1 cellular context compared by ENCODE assay signal in the genomic region with DNA sequence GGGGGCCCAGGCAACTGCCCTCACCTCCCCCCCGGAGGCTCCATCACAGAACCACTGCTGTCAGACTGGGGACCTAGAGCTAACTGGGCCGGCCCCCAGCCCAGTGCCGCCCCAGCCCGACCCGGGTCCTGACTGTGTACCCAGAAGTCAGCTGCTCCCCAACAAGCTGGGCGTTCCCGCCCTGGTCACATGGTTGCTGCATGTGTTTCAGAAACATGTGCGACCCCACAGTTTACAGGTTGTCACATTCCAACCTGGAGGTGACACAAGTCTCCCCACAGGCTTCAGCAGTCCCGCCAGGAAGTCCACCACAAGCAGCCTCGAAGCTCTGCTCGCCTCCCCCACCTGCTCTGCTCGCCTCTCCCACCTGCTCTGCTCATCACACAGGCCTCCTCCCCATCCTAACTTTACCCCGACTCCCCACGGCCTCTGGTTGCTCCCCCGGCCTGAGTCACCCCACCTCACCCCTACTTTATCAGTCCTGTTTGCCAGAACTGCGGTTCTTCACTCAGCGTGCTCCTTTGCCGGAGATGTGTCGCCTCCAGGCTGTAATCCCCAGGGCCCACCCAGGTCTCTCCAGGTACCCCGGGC.
TF ChIP-seq lines count a peak whose summit lies in the region.

No MANE protein-coding gene starts in this region.

TF ChIP-seq in H1, 55 proteins besides CTCF, POLR2A, EP300 and RAD21:
- TF ChIP-seq SIRT6 (IDR thresholded peaks at IDR 0.05; ENCODE audit: low read length), result no peak
- TF ChIP-seq, protein P1, sequence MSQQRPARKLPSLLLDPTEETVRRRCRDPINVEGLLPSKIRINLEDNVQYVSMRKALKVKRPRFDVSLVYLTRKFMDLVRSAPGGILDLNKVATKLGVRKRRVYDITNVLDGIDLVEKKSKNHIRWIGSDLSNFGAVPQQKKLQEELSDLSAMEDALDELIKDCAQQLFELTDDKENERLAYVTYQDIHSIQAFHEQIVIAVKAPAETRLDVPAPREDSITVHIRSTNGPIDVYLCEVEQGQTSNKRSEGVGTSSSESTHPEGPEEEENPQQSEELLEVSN (IDR thresholded peaks at IDR 0.05), result 0 out of 2 replicates have a peak, but pooled peaks have one; percentile 20
